In genomic region chr10:73802276-73802991, GRCh38 we compare ENCODE assay signal across 9 cellular contexts. TPM values are rescaled to one million over a fixed set of nuclear protein-coding genes. Genes with fewer than 3 reads are reported as not detected.
DNase-seq lines count a peak whose midpoint lies in the region; ATAC-seq, FAIRE-seq and TF ChIP-seq lines count a peak whose summit lies in the region.
"Had no signal": no experiment of that assay in that cellular context is flagged by ENCODE, and none has a peak within 500 bp of the region (broad histone marks: within the 10 kb centered on the region; RNA-seq: fewer than 3 reads in every experiment).

No MANE protein-coding gene starts in this region.

- intact Hi-C loops in kidney (cut with DNase I): no loop called here

- no peak overlapping the region for H3K9ac ChIP-seq in kidney (ENCODE audit: low read length in 2 of 2)

- no peak for ATAC-seq in T-helper 17 cell
- no peak for ATAC-seq in GM18861 (IDR thresholded peaks at IDR 0.05; ENCODE audit: unreplicated experiment)

- peaks cover 55 to 76% of the 10 kb centered on the region in 2 donors for H3K36me3 ChIP-seq in kidney (ENCODE audit: control insufficient read depth in 1 of 2, insufficient read depth in 2 of 2, low read length in 2 of 2)

- H3K4me3 Mint-ChIP-seq in T-helper 17 cell: no peak overlapping the region

- H3K4me1 Mint-ChIP-seq in T-helper 17 cell: peaks cover 28% of the 10 kb centered on the region

- no peaks in the 10 kb centered on the region for H3K9me3 ChIP-seq in T-helper 17 cell (ENCODE audit: control insufficient read depth, low read length, poor library complexity, severe bottlenecking)
- no peaks in the 10 kb centered on the region for H3K9me3 ChIP-seq in kidney (ENCODE audit: control insufficient read depth in 1 of 2, low read length in 2 of 2)

- no peaks in the 10 kb centered on the region for H3K27me3 Mint-ChIP-seq in T-helper 17 cell

- peaks cover 14% of the 10 kb centered on the region for H3K36me3 Mint-ChIP-seq in T-helper 17 cell (ENCODE audit: low read depth)

- no peak for DNase-seq in GM12892 (ENCODE audit: insufficient read length)
- DNase-seq in T-helper 17 cell: no peak
- DNase-seq in epithelial cell of esophagus (ENCODE audit: low read depth): peak; percentile 67
- no peak for DNase-seq in retinal pigment epithelial cell (ENCODE audit: low read depth)
- no peak for DNase-seq in retina
- DNase-seq in kidney: no peak
- DNase-seq: COR-L47, islet precursor cell had no signal

- no peak for TF ChIP-seq CTCF in epithelial cell of esophagus (IDR thresholded peaks at IDR 0.05; ENCODE audit: insufficient read depth, low read depth, low read length, missing control alignments)
- peak; percentile 8 for TF ChIP-seq CTCF in retinal pigment epithelial cell (conservative IDR thresholded peaks at IDR 0.05; ENCODE audit: low read depth, low read length)
- no peak for TF ChIP-seq CTCF in kidney (IDR thresholded peaks at IDR 0.05; ENCODE audit: borderline replicate concordance, extremely low read depth, insufficient read depth)

- FAIRE-seq in GM12892 (lab: Jason Lieb, UNC) (no peak), kidney (lab: Jason Lieb, UNC) (no peak)

- TF ChIP-seq POLR2A in GM12892 (IDR thresholded peaks at IDR 0.05; ENCODE audit: low read depth, low read length): 0 out of 2 replicates have a peak, but pooled peaks have one; percentile 7

- H3K4me1 ChIP-seq in kidney (ENCODE audit: control insufficient read depth in 1 of 2, insufficient read depth in 1 of 2, low read depth in 1 of 2, low read length in 2 of 2): no peaks in the 10 kb centered on the region

- peak overlapping the region; percentile 47 for H3K27ac Mint-ChIP-seq in T-helper 17 cell

- no peak overlapping the region for H3K27ac ChIP-seq in kidney (ENCODE audit: low read depth in 2 of 2, low read length in 2 of 2)

- H3K4me3 ChIP-seq in epithelial cell of esophagus (ENCODE audit: low read length): no peak overlapping the region
- H3K4me3 ChIP-seq in retinal pigment epithelial cell (ENCODE audit: low read length): no peak overlapping the region
- H3K4me3 ChIP-seq in kidney (ENCODE audit: low read length in 2 of 2): no peak overlapping the region

RNA-seq across cellular contexts. Expression of gene NDST2, which starts 9.0 kb away (rescaled TPM):
- polyA plus RNA-seq in GM12892 (2012; ENCODE audit: missing spikeins): 11.6 TPM
- 10 to 100 TPM; 80.6 to 80.9 TPM for total RNA-seq in T-helper 17 cell
- total RNA-seq in kidney: 42.6 TPM
- polyA plus RNA-seq in kidney (ENCODE audit: insufficient read depth, low read depth, low replicate concordance): 11.7 TPM

RNA-seq across cellular contexts. Expression of gene ZSWIM8, which starts 17.0 kb away (rescaled TPM):
- polyA plus RNA-seq in GM12892 (2012; ENCODE audit: missing spikeins): 38.4 TPM
- total RNA-seq in T-helper 17 cell (10 to 100 TPM; 71.7 to 74.7 TPM), kidney (91.8 TPM)
- polyA plus RNA-seq in kidney (ENCODE audit: insufficient read depth, low read depth, low replicate concordance): 96.7 TPM

RNA-seq across cellular contexts. Expression of gene CHCHD1, which starts 20.6 kb away (rescaled TPM):
- 68.6 TPM for polyA plus RNA-seq in GM12892 (2012; ENCODE audit: missing spikeins)
- 1 to 10 TPM; 6.6 to 7.6 TPM for total RNA-seq in T-helper 17 cell
- 23.4 TPM for total RNA-seq in kidney
- polyA plus RNA-seq in kidney (ENCODE audit: insufficient read depth, low read depth, low replicate concordance): 105 TPM

RNA-seq across cellular contexts. Expression of gene SEC24C, which starts 58.3 kb away (rescaled TPM):
- 51.4 TPM for polyA plus RNA-seq in GM12892 (2012; ENCODE audit: missing spikeins)
- total RNA-seq in T-helper 17 cell (10 to 100 TPM; 85.0 to 85.5 TPM), kidney (66.9 TPM)
- polyA plus RNA-seq in kidney (ENCODE audit: insufficient read depth, low read depth, low replicate concordance): 39.2 TPM
